Comparison of ENCODE assay signal across 12 cellular contexts in genomic region chr2:218252509-218253247, GRCh38. TPM values are rescaled to one million over a fixed set of nuclear protein-coding genes. Genes with fewer than 3 reads are reported as not detected.
A peak's percentile ranks its signal among the peaks of the same experiment; 100 is the strongest.
DNase-seq lines count a peak whose midpoint lies in the region; ATAC-seq and TF ChIP-seq lines count a peak whose summit lies in the region.
"Had no signal": no experiment of that assay in that cellular context is flagged by ENCODE, and none has a peak within 500 bp of the region (broad histone marks: within the 10 kb centered on the region; RNA-seq: fewer than 3 reads in every experiment).

No MANE protein-coding gene starts in this region.

- no peaks in the 10 kb centered on the region for H3K27me3 Mint-ChIP-seq in naive thymus-derived CD8-positive, alpha-beta T cell
- no peaks in the 10 kb centered on the region for H3K27me3 Mint-ChIP-seq in mesothelial cell of epicardium (ENCODE audit: low read depth)

- H3K9me3 Mint-ChIP-seq in naive thymus-derived CD8-positive, alpha-beta T cell, result no peaks in the 10 kb centered on the region
- no peaks in the 10 kb centered on the region for H3K9me3 Mint-ChIP-seq in mesothelial cell of epicardium

- peak overlapping the region in 9 of 10 donors; percentile 19 to 79 (median 43) for H3K27ac Mint-ChIP-seq in naive thymus-derived CD8-positive, alpha-beta T cell
- no peak overlapping the region for H3K27ac Mint-ChIP-seq in mesothelial cell of epicardium

- no peak overlapping the region for H3K4me3 Mint-ChIP-seq in naive thymus-derived CD8-positive, alpha-beta T cell
- H3K4me3 Mint-ChIP-seq in mesothelial cell of epicardium, result no peak overlapping the region

- DNase-seq in ELR (ENCODE audit: low read depth), result peak; percentile 26
- DNase-seq in Kasumi-1 (lab: John Stamatoyannopoulos, UW), result peak; percentile 29 to 41
- DNase-seq in astrocyte of the hippocampus (ENCODE audit: low read depth, low spot score), result peak; percentile 14
- DNase-seq in naive thymus-derived CD8-positive, alpha-beta T cell, result no peak
- DNase-seq in NCI-H187 treated with DMSO at 0.1 percent for 48 hours (lab: John Stamatoyannopoulos, UW), result no peak
- no peak for DNase-seq in brain microvascular endothelial cell
- DNase-seq in mesothelial cell of epicardium (ENCODE audit: low spot score in 2 of 2, unreplicated experiment in 2 of 2), result no peak
- DNase-seq: cortex of kidney, DMS79 treated with DMSO at 0.1 percent for 48 hours, hippocampal formation, NCI-H526 treated with DMSO at 0.1 percent for 48 hours had no signal

- no peak overlapping the region for H3K27ac ChIP-seq in brain microvascular endothelial cell

- H3K4me3 ChIP-seq in brain microvascular endothelial cell (ENCODE audit: low read depth, low read length), result no peak overlapping the region

- H3K4me1 Mint-ChIP-seq in naive thymus-derived CD8-positive, alpha-beta T cell, result peaks cover 5 to 15% (median 8%) of the 10 kb centered on the region in 4 donors
- H3K4me1 Mint-ChIP-seq in mesothelial cell of epicardium, result peaks cover 3% of the 10 kb centered on the region

- ATAC-seq in naive thymus-derived CD8-positive, alpha-beta T cell, result no peak
- ATAC-seq in HG02610 (IDR thresholded peaks at IDR 0.05; ENCODE audit: unreplicated experiment), result no peak

- TF ChIP-seq CTCF in brain microvascular endothelial cell (IDR thresholded peaks at IDR 0.05; ENCODE audit: low read depth, low read length, missing control alignments) (no peak), mesothelial cell of epicardium (IDR thresholded peaks at IDR 0.05; ENCODE audit: unreplicated experiment) (no peak)

- H3K27me3 ChIP-seq in brain microvascular endothelial cell (replicated peaks), result no peaks in the 10 kb centered on the region

- peaks cover 91% of the 10 kb centered on the region for H3K36me3 ChIP-seq in brain microvascular endothelial cell (replicated peaks)

- POLR2A ChIA-PET in naive thymus-derived CD8-positive, alpha-beta T cell (lab: Charles Lee), result interaction anchor here (0.9 to 1.1 kb wide), 2 partner anchors 23 to 28 kb away, joined by 3 read pairs; no protein-coding TSS in a partner anchor

- H3K36me3 Mint-ChIP-seq in naive thymus-derived CD8-positive, alpha-beta T cell, result peaks cover 0 to 90% (median 17%) of the 10 kb centered on the region in 3 donors
- H3K36me3 Mint-ChIP-seq in mesothelial cell of epicardium, result peaks cover 45% of the 10 kb centered on the region

- in situ Hi-C loops in brain microvascular endothelial cell (cut with HindIII; ENCODE audit: low pct_ligation_motif_present, low sequenced_read_pairs), result no loop called here

RNA-seq across cellular contexts. Expression of gene GPBAR1, which starts 8.1 kb away (rescaled TPM):
- 1 to 10 TPM; 1.1 to 1.4 TPM for total RNA-seq in naive thymus-derived CD8-positive, alpha-beta T cell
- polyA plus RNA-seq in naive thymus-derived CD8-positive, alpha-beta T cell, result under 1 TPM; 0.14 to 0.41 (median 0.28) TPM
- 0.55 to 0.93 TPM (median 0.78 TPM) in 3 replicates for total RNA-seq in mesothelial cell of epicardium

RNA-seq across cellular contexts. Expression of gene AAMP, which starts 17.3 kb away (rescaled TPM):
- total RNA-seq in naive thymus-derived CD8-positive, alpha-beta T cell, result 10 to 100 TPM; 57.0 to 61.6 TPM
- polyA plus RNA-seq in naive thymus-derived CD8-positive, alpha-beta T cell, result 10 to 100 TPM; 77.0 to 93.6 (median 89.7) TPM
- 66.6 to 67.2 TPM (median 67.1 TPM) in 3 replicates for total RNA-seq in mesothelial cell of epicardium

RNA-seq across cellular contexts. Expression of gene PNKD, which starts 17.6 kb away (rescaled TPM):
- total RNA-seq in naive thymus-derived CD8-positive, alpha-beta T cell, result 10 to 100 TPM; 33.6 to 40.5 TPM
- polyA plus RNA-seq in naive thymus-derived CD8-positive, alpha-beta T cell, result 100 to 1,000 TPM; 108 to 119 (median 109) TPM
- total RNA-seq in mesothelial cell of epicardium, result 63.2 to 70.4 TPM (median 69.5 TPM) in 3 replicates

RNA-seq across cellular contexts. Expression of gene ARPC2, which starts 35.7 kb away (rescaled TPM):
- 100 to 1,000 TPM; 425 to 448 TPM for total RNA-seq in naive thymus-derived CD8-positive, alpha-beta T cell
- polyA plus RNA-seq in naive thymus-derived CD8-positive, alpha-beta T cell, result 100 to 1,000 TPM; 690 to 865 (median 728) TPM
- total RNA-seq in mesothelial cell of epicardium, result 274 to 279 TPM (median 276 TPM) in 3 replicates

RNA-seq across cellular contexts. Expression of gene TMBIM1, which starts 39.6 kb away (rescaled TPM):
- 100 to 1,000 TPM in 1 of 2 experiments, 10 to 100 TPM in 1; 95.1 to 100 TPM for total RNA-seq in naive thymus-derived CD8-positive, alpha-beta T cell
- polyA plus RNA-seq in naive thymus-derived CD8-positive, alpha-beta T cell, result 100 to 1,000 TPM in 1 of 3 donors, 10 to 100 TPM in 2; 75.8 to 114 (median 80.3) TPM
- 74.9 to 82.6 TPM (median 80.7 TPM) in 3 replicates for total RNA-seq in mesothelial cell of epicardium

Comparison
In these comparisons a context has a peak if more than half of its experiments do, and no peak if none do; other contexts are left out.
1. DNase-seq: peak in ELR (single experiment), Kasumi-1 (2 of 2) and astrocyte of the hippocampus (single experiment); none in naive thymus-derived CD8-positive, alpha-beta T cell (0 of 10), NCI-H187 treated with DMSO at 0.1 percent for 48 hours (single experiment), brain microvascular endothelial cell (single experiment) and mesothelial cell of epicardium (0 of 2).